Comparison of ENCODE assay signal across 32 cellular contexts in genomic region chr3:61662861-61663260, GRCh38.
"Had no signal": no experiment of that assay in that cellular context is flagged by ENCODE, and none has a peak within 500 bp of the region (broad histone marks: within the 10 kb centered on the region; RNA-seq: fewer than 3 reads in every experiment).

No MANE protein-coding gene starts in this region.

- H3K9me3 ChIP-seq: body of pancreas, esophagus squamous epithelium, gastrocnemius medialis had no signal

- H3K4me3 Mint-ChIP-seq: activated CD4-positive, alpha-beta memory T cell treated with anti-CD3 and anti-CD28 coated beads, Interleukin-2, amount 10 ng/mL, durations not matched to agents 7 days and 5 days; activated CD4-positive, alpha-beta T cell treated with anti-CD3 and anti-CD28 coated beads for 36 hours; activated CD4-positive, alpha-beta T cell treated with anti-CD3 and anti-CD28 coated beads, Interleukin-2, amount 10 ng/mL, durations not matched to agents 24 days and 14 days; activated naive CD8-positive, alpha-beta T cell; activated T-cell treated with anti-CD3 and anti-CD28 coated beads, Interleukin-2, amount 50 U/mL, for 4 hours; activated T-helper 17 cell treated with anti-CD3 and anti-CD28 coated beads, Interleukin-2, amount 50 U/mL, for 72 hours; central memory CD8-positive, alpha-beta T cell; dendritic cell treated with granulocyte-macrophage colony-stimulating factor and Interleukin-4, amounts not matched to agents 40 ng/mL and 50 ng/mL, for 4 days; endodermal cell; T-helper 17 cell; T-helper 2 cell treated with Interferon-gamma antibody and Interleukin-4, amounts not matched to agents 5 μg/mL and 100 μg/mL, for 36 hours had no signal

- H3K27ac Mint-ChIP-seq: activated CD4-positive, alpha-beta memory T cell treated with anti-CD3 and anti-CD28 coated beads, Interleukin-2, amount 10 ng/mL, durations not matched to agents 7 days and 5 days; activated CD4-positive, alpha-beta T cell treated with anti-CD3 and anti-CD28 coated beads for 36 hours; activated CD4-positive, alpha-beta T cell treated with anti-CD3 and anti-CD28 coated beads, Interleukin-2, amount 10 ng/mL, durations not matched to agents 24 days and 14 days; activated naive CD8-positive, alpha-beta T cell; activated T-helper 17 cell treated with anti-CD3 and anti-CD28 coated beads, Interleukin-2, amount 50 U/mL, for 72 hours; dendritic cell treated with granulocyte-macrophage colony-stimulating factor and Interleukin-4, amounts not matched to agents 40 ng/mL and 50 ng/mL, for 4 days; T-helper 17 cell; T-helper 2 cell treated with Interferon-gamma antibody and Interleukin-4, amounts not matched to agents 5 μg/mL and 100 μg/mL, for 36 hours had no signal

- DNase-seq: activated CD4-positive, alpha-beta memory T cell treated with anti-CD3 and anti-CD28 coated beads, Interleukin-2, amount 10 ng/mL, durations not matched to agents 7 days and 5 days; activated CD4-positive, alpha-beta T cell treated with anti-CD3 and anti-CD28 coated beads for 36 hours; activated CD4-positive, alpha-beta T cell treated with anti-CD3 and anti-CD28 coated beads, Interleukin-2, amount 10 ng/mL, durations not matched to agents 24 days and 14 days; activated CD4-positive, CD25-positive, alpha-beta regulatory T cell; activated CD4-positive, CD25-positive, alpha-beta regulatory T cell treated with anti-CD3 and anti-CD28 coated beads, Interleukin-2, amount 50 U/mL, for 72 hours; activated CD8-positive, alpha-beta memory T cell treated with anti-CD3 and anti-CD28 coated beads, Interleukin-2, amount 50 U/mL, for 48 hours; activated effector memory CD4-positive, alpha-beta T cell treated with Interleukin-2 at 50 U/mL for 16 hours; activated gamma-delta T cell treated with Interleukin-2 at 50 U/mL for 16 hours; activated naive CD4-positive, alpha-beta T cell treated with anti-CD3 and anti-CD28 coated beads, Interleukin-2, amount 50 U/mL, for 16 hours; activated naive CD4-positive, alpha-beta T cell treated with Interleukin-2 at 50 U/mL for 16 hours; activated T-cell treated with anti-CD3 and anti-CD28 coated beads, Interleukin-2, amount 50 U/mL, for 4 hours; amniotic stem cell; aorta; body of pancreas; dorsolateral prefrontal cortex; effector memory CD4-positive, alpha-beta T cell; endodermal cell; esophagus squamous epithelium; gastrocnemius medialis; glutamatergic neuron; heart left ventricle; hypothalamus; T-helper 1 cell; T-helper 17 cell; T1000; WERI-Rb-1 had no signal

- H3K27ac ChIP-seq: body of pancreas, coronary artery, dorsolateral prefrontal cortex, esophagus squamous epithelium, gastrocnemius medialis, heart left ventricle, WERI-Rb-1 had no signal

- H3K4me1 Mint-ChIP-seq: activated CD4-positive, alpha-beta memory T cell treated with anti-CD3 and anti-CD28 coated beads, Interleukin-2, amount 10 ng/mL, durations not matched to agents 7 days and 5 days; activated CD4-positive, alpha-beta T cell treated with anti-CD3 and anti-CD28 coated beads for 36 hours; activated CD4-positive, alpha-beta T cell treated with anti-CD3 and anti-CD28 coated beads, Interleukin-2, amount 10 ng/mL, durations not matched to agents 24 days and 14 days; activated T-helper 17 cell treated with anti-CD3 and anti-CD28 coated beads, Interleukin-2, amount 50 U/mL, for 72 hours; central memory CD8-positive, alpha-beta T cell; T-helper 17 cell had no signal

- H3K36me3 Mint-ChIP-seq: activated naive CD8-positive, alpha-beta T cell had no signal

- H3K9me3 Mint-ChIP-seq: activated CD4-positive, alpha-beta memory T cell treated with anti-CD3 and anti-CD28 coated beads, Interleukin-2, amount 10 ng/mL, durations not matched to agents 7 days and 5 days; activated CD4-positive, alpha-beta T cell treated with anti-CD3 and anti-CD28 coated beads, Interleukin-2, amount 10 ng/mL, durations not matched to agents 24 days and 14 days; activated T-helper 17 cell treated with anti-CD3 and anti-CD28 coated beads, Interleukin-2, amount 50 U/mL, for 72 hours; dendritic cell treated with granulocyte-macrophage colony-stimulating factor and Interleukin-4, amounts not matched to agents 40 ng/mL and 50 ng/mL, for 4 days; endodermal cell; T-helper 2 cell treated with Interferon-gamma antibody and Interleukin-4, amounts not matched to agents 5 μg/mL and 100 μg/mL, for 36 hours had no signal

- H3K36me3 ChIP-seq: esophagus squamous epithelium, gastrocnemius medialis, heart left ventricle had no signal

- H3K27me3 Mint-ChIP-seq: activated CD4-positive, alpha-beta memory T cell treated with anti-CD3 and anti-CD28 coated beads, Interleukin-2, amount 10 ng/mL, durations not matched to agents 7 days and 5 days; activated CD4-positive, alpha-beta T cell treated with anti-CD3 and anti-CD28 coated beads, Interleukin-2, amount 10 ng/mL, durations not matched to agents 24 days and 14 days; activated naive CD8-positive, alpha-beta T cell; activated T-helper 17 cell treated with anti-CD3 and anti-CD28 coated beads, Interleukin-2, amount 50 U/mL, for 72 hours; central memory CD8-positive, alpha-beta T cell; dendritic cell treated with granulocyte-macrophage colony-stimulating factor and Interleukin-4, amounts not matched to agents 40 ng/mL and 50 ng/mL, for 4 days; T-helper 17 cell had no signal

- H3K4me1 ChIP-seq: body of pancreas had no signal

- H3K4me3 ChIP-seq: body of pancreas, coronary artery, dorsolateral prefrontal cortex, esophagus squamous epithelium, gastrocnemius medialis, heart left ventricle had no signal

- H3K27me3 ChIP-seq: body of pancreas, dorsolateral prefrontal cortex, esophagus squamous epithelium, gastrocnemius medialis, heart left ventricle had no signal
